In the genomic region with DNA sequence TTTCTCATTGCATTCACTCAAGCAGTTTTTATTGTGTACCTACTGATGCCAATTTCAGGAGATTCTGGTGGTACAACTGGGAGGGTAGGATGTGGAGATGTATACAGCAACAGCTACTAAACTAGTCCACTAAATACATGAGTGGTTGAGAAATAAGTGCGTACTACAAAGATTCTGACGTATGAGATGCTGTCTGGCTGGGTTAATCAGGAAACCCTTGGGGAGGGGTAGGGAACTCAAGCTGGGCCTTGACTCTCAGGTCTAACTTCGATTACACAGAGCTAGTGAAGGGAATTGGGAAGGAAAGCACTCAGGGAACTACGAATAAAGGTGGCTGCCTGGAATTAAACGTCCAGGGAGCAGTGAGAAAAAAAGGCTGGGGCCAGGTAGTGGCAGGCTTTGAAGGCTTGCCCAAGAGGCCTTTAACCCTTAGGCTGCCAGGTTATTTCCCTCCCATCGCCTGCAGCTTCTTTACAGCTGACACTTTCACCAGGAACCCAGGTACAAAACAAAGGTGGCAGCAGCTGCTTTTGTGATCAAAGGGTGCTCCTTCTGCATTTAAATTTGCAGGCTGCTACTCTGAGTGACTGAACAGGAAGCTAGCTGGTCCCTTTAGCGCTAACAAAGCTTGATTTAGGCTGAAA, we compare ENCODE assay signal across 7 cellular contexts. TPM values are rescaled to one million over a fixed set of nuclear protein-coding genes. Genes with fewer than 3 reads are reported as not detected.
A peak's percentile ranks its signal among the peaks of the same experiment; 100 is the strongest.
DNase-seq lines count a peak whose midpoint lies in the region; ATAC-seq, FAIRE-seq and TF ChIP-seq lines count a peak whose summit lies in the region.
"Had no signal": no experiment of that assay in that cellular context is flagged by ENCODE, and none has a peak within 500 bp of the region (broad histone marks: within the 10 kb centered on the region; RNA-seq: fewer than 3 reads in every experiment).

No MANE protein-coding gene starts in this region.

- H4K20me1 ChIP-seq in HepG2 (ENCODE audit: insufficient read depth, low read length): peaks cover 32% of the 10 kb centered on the region
- no peaks in the 10 kb centered on the region for H4K20me1 ChIP-seq in fibroblast of lung (ENCODE audit: control insufficient read depth, extremely low read depth, insufficient read depth, low read length)

- H3K27ac ChIP-seq in HepG2 (ENCODE audit: extremely low read length, insufficient read depth, low read length): no peak overlapping the region
- no peak overlapping the region for H3K27ac ChIP-seq in right lobe of liver
- H3K27ac ChIP-seq in fibroblast of lung (ENCODE audit: insufficient read depth, low read length): no peak overlapping the region
- H3K27ac ChIP-seq in aorta (ENCODE audit: low read depth in 1 of 2, low read length in 2 of 2): peak overlapping the region; percentile 12 to 26

- H3K27me3 ChIP-seq in HepG2 (ENCODE audit: control insufficient read depth in 1 of 2, insufficient read depth in 2 of 2, low read length in 2 of 2): no peaks in the 10 kb centered on the region; a peak in 1 of 5 replicates
- no peaks in the 10 kb centered on the region for H3K27me3 ChIP-seq in right lobe of liver
- H3K27me3 ChIP-seq in fibroblast of lung (ENCODE audit: control insufficient read depth, insufficient read depth, low read length): no peaks in the 10 kb centered on the region
- no peaks in the 10 kb centered on the region for H3K27me3 ChIP-seq in aorta (ENCODE audit: control insufficient read depth in 1 of 2, insufficient read depth in 2 of 2, low read length in 1 of 2)

- TF ChIP-seq POLR2A in HepG2 (IDR thresholded peaks at IDR 0.05; ENCODE audit: insufficient read depth in 1 of 2, low read depth in 2 of 2, low read length in 2 of 2) (no peak), right lobe of liver (IDR thresholded peaks at IDR 0.05) (no peak)

- H3K4me3 ChIP-seq in HepG2 (replicated peaks in 1 of 3; ENCODE audit: insufficient read depth in 1 of 3, low read depth in 2 of 3, low read length in 3 of 3) (no peak overlapping the region; a peak in 1 of 6 replicates), right lobe of liver (no peak overlapping the region), fibroblast of lung (replicated peaks in 1 of 4; ENCODE audit: control extremely low read depth in 1 of 4, insufficient read depth in 1 of 4, low read depth in 3 of 4, low read length in 4 of 4) (no peak overlapping the region), aorta (ENCODE audit: low read length in 2 of 2) (no peak overlapping the region)

- H3K4me2 ChIP-seq in HepG2 (ENCODE audit: low read depth, low read length) (peak overlapping the region; percentile 91), fibroblast of lung (ENCODE audit: extremely low read depth, insufficient read depth, low read length) (peak overlapping the region; percentile 26)

- no peak for ATAC-seq in HepG2
- no peak for ATAC-seq in right lobe of liver
- no peak for ATAC-seq in aorta (ENCODE audit: low FRiP score)
- no peak for ATAC-seq in HG02623 (IDR thresholded peaks at IDR 0.05; ENCODE audit: unreplicated experiment)

- WGBS in HepG2 (ENCODE audit: low lambda C conversion rate): 52% methylated on average over 7 of the region's 7 CpGs
- WGBS in right lobe of liver (ENCODE audit: insufficient coverage, low coverage, low lambda C conversion rate, missing lambda C conversion rate): 51% methylated on average over 6 of the region's 7 CpGs
- 30 to 33% methylated on average over 7 of the region's 7 CpGs for WGBS in aorta, 2 donors

- FAIRE-seq in HepG2 (lab: Jason Lieb, UNC): peak; percentile 21

- H3K4me1 ChIP-seq in HepG2 (ENCODE audit: insufficient read depth, low read length) (peaks cover 41% of the 10 kb centered on the region), right lobe of liver (peaks cover 0 to 15% (median 0%) of the 10 kb centered on the region in 4 donors), fibroblast of lung (ENCODE audit: control insufficient read depth, extremely low read depth, insufficient read depth, low read length) (peaks cover 3% of the 10 kb centered on the region), aorta (ENCODE audit: control insufficient read depth in 1 of 2, insufficient read depth in 2 of 2, low read length in 2 of 2) (peaks cover 0 to 7% of the 10 kb centered on the region in 2 donors)

- CTCF ChIA-PET in HepG2 (lab: Yijun Ruan, JAX; ENCODE audit: low intra/inter-chr PET ratio, low total read pairs): no interaction called here

- no peak for TF ChIP-seq EP300 in HepG2 (IDR thresholded peaks at IDR 0.05; ENCODE audit: low read depth in 2 of 2, low read length in 2 of 2)
- TF ChIP-seq EP300 in HepG2 (CRISPR knock-in tag; IDR thresholded peaks at IDR 0.05; ENCODE audit: borderline replicate concordance): no peak

- no peak for TF ChIP-seq RAD21 in HepG2 (CRISPR knock-in tag; IDR thresholded peaks at IDR 0.05)

- TSS peak; percentile 6 for BruUV-seq in HepG2 (replicated peaks; lab: Mats Ljungman, UMichigan)

- H2AFZ ChIP-seq in HepG2 (ENCODE audit: low read length) (no peak overlapping the region), fibroblast of lung (ENCODE audit: low read length) (no peak overlapping the region)

- intact Hi-C loops in HepG2 (cut with micrococcal nuclease; ENCODE audit: unreplicated experiment): no loop called here
- intact Hi-C loops in right lobe of liver (cut with DNase I): no loop called here
- intact Hi-C loops in aorta (cut with DNase I): loop anchor here in 1 of 2 donors (5.0 to 10.0 kb wide), 2 partner anchors 50 to 158 kb away; a partner anchor contains a TSS

- DNase-seq in HepG2 (ENCODE audit: low spot score) (no peak), right lobe of liver (no peak), fibroblast of lung (ENCODE audit: low read depth in 2 of 2) (peak; percentile 23 to 55), aorta (no peak), NCI-H1930 (lab: John Stamatoyannopoulos, UW) (no peak)
- DNase-seq: stimulated activated CD4-positive, alpha-beta T cell treated with anti-CD3 and anti-CD28 coated beads, Interleukin-15, amount 100 ng/mL, for 24 hours had no signal

- peaks cover 4 to 16% of the 10 kb centered on the region in 2 experiments; a peak in 4 of 5 replicates for H3K36me3 ChIP-seq in HepG2 (replicated peaks in 1 of 2; ENCODE audit: control insufficient read depth in 1 of 2, insufficient read depth in 2 of 2, low read length in 2 of 2)
- H3K36me3 ChIP-seq in right lobe of liver: no peaks in the 10 kb centered on the region
- H3K36me3 ChIP-seq in fibroblast of lung (ENCODE audit: control insufficient read depth, insufficient read depth, low read length): peaks cover 1% of the 10 kb centered on the region
- no peaks in the 10 kb centered on the region for H3K36me3 ChIP-seq in aorta (ENCODE audit: control insufficient read depth in 1 of 2, insufficient read depth in 2 of 2, low read length in 1 of 2)

- no peak for TF ChIP-seq CTCF in HepG2 (CRISPR knock-in tag; IDR thresholded peaks at IDR 0.05)
- no peak for TF ChIP-seq CTCF in right lobe of liver (IDR thresholded peaks at IDR 0.05)
- TF ChIP-seq CTCF in fibroblast of lung (conservative IDR thresholded peaks at IDR 0.05 in 1 of 2, IDR thresholded peaks at IDR 0.05 in 1 of 2; ENCODE audit: low read depth in 1 of 2, low read length in 2 of 2): no peak

- peaks cover 76% of the 10 kb centered on the region for H3K79me2 ChIP-seq in HepG2 (ENCODE audit: insufficient read depth, low read length)
- peaks cover 82% of the 10 kb centered on the region for H3K79me2 ChIP-seq in fibroblast of lung (ENCODE audit: control insufficient read depth, insufficient read depth, low read length)

- POLR2A ChIA-PET in HepG2 (lab: Yijun Ruan, JAX): no interaction called here

- no peaks in the 10 kb centered on the region for H3K9me3 ChIP-seq in HepG2 (ENCODE audit: low read length)
- no peaks in the 10 kb centered on the region for H3K9me3 ChIP-seq in right lobe of liver
- H3K9me3 ChIP-seq in fibroblast of lung (ENCODE audit: control insufficient read depth, insufficient read depth, low read depth, low read length): no peaks in the 10 kb centered on the region
- H3K9me3 ChIP-seq in aorta (ENCODE audit: control insufficient read depth, low read length): no peaks in the 10 kb centered on the region

- H3K9ac ChIP-seq in HepG2 (ENCODE audit: insufficient read depth, low read depth, low read length) (no peak overlapping the region; the same call in 1 of the 2 replicates), fibroblast of lung (ENCODE audit: insufficient read depth, low read length) (no peak overlapping the region)

- in situ Hi-C loops in HepG2 (cut with HindIII; ENCODE audit: extremely low pct_ligation_motif_present, low pct_unique_long_range_greater_than_20kb): no loop called here

RNA-seq across cellular contexts. Expression of a gene that starts 3.2 kb away (rescaled TPM):
- total RNA-seq in HepG2 (2016; rRNA removed; fragmentation: Illumina TruSeq; extraction: Trizol) (76.4 and 95.9 TPM in 2 replicates), right lobe of liver (10 to 100 TPM; 18.7 to 40.7 (median 20.3) TPM), fibroblast of lung (43.7 and 64.7 TPM in 2 replicates), aorta (10 to 100 TPM; 34.3 to 63.8 TPM)
- 27.5 and 31.1 TPM in 2 replicates for total RNA-seq in HepG2 (2016; cell fraction: cytosol; rRNA removed; fragmentation: Illumina TruSeq; extraction: Trizol; ENCODE audit: low read depth)
- total RNA-seq in HepG2 (2016; cell fraction: insoluble cytoplasmic fraction; rRNA removed; fragmentation: Illumina TruSeq; extraction: Trizol): 79.3 and 88.8 TPM in 2 replicates
- 38.8 and 43.6 TPM in 2 replicates for total RNA-seq in HepG2 (2016; cell fraction: membrane; rRNA removed; fragmentation: Illumina TruSeq; extraction: Trizol)
- total RNA-seq in HepG2 (2016; cell fraction: nucleus; rRNA removed; fragmentation: Illumina TruSeq; extraction: Trizol): 62.7 and 83.1 TPM in 2 replicates
- polyA plus RNA-seq in HepG2 (2011; rRNA removed) (106 and 107 TPM in 2 replicates), fibroblast of lung (44.7 and 53.9 TPM in 2 replicates), aorta (10 to 100 TPM; 16.2 to 73.4 TPM)
- polyA plus RNA-seq in HepG2 (2011; cell fraction: cytosol; rRNA removed): 89.6 and 111 TPM in 2 replicates
- polyA plus RNA-seq in HepG2 (2011; cell fraction: nucleus; rRNA removed): 266 and 333 TPM in 2 replicates
- polyA plus RNA-seq in HepG2 (2012): 58.1 and 64.4 TPM in 2 replicates
- polyA plus RNA-seq in HepG2 (2016; cell fraction: cytosol; fragmentation: Illumina TruSeq; extraction: Trizol; ENCODE audit: low read depth): 12.2 and 14.0 TPM in 2 replicates
- 75.8 and 88.6 TPM in 2 replicates for polyA plus RNA-seq in HepG2 (2016; cell fraction: insoluble cytoplasmic fraction; fragmentation: Illumina TruSeq; extraction: Trizol; ENCODE audit: low read depth)
- 26.7 and 29.6 TPM in 2 replicates for polyA plus RNA-seq in HepG2 (2016; cell fraction: membrane; fragmentation: Illumina TruSeq; extraction: Trizol; ENCODE audit: low read depth)
- polyA plus RNA-seq in HepG2 (2016; cell fraction: nucleus; fragmentation: Illumina TruSeq; extraction: Trizol; ENCODE audit: insufficient read depth, low read depth): 128 and 129 TPM in 2 replicates
- polyA minus RNA-seq in HepG2 (2011; rRNA and poly(A)+ RNA removed; ENCODE audit: low replicate concordance): 188 and 392 TPM in 2 replicates
- 76.6 and 90.0 TPM in 2 replicates for polyA minus RNA-seq in HepG2 (2011; cell fraction: cytosol; rRNA and poly(A)+ RNA removed)
- 109 and 123 TPM in 2 replicates for polyA minus RNA-seq in HepG2 (2011; cell fraction: nucleus; rRNA and poly(A)+ RNA removed)
- 49.4 and 55.7 TPM in 2 replicates for polyA plus RNA-seq in fibroblast of lung (2012)
- polyA minus RNA-seq in fibroblast of lung (ENCODE audit: low replicate concordance): 171 and 187 TPM in 2 replicates

RNA-seq across cellular contexts. Expression of a gene that starts 3.7 kb away (rescaled TPM):
- total RNA-seq in HepG2 (2016; rRNA removed; fragmentation: Illumina TruSeq; extraction: Trizol): 5.8 and 7.9 TPM in 2 replicates
- 9.2 and 11.9 TPM in 2 replicates for total RNA-seq in HepG2 (2016; cell fraction: cytosol; rRNA removed; fragmentation: Illumina TruSeq; extraction: Trizol; ENCODE audit: low read depth)
- total RNA-seq in HepG2 (2016; cell fraction: insoluble cytoplasmic fraction; rRNA removed; fragmentation: Illumina TruSeq; extraction: Trizol): 6.4 and 7.1 TPM in 2 replicates
- 14.8 and 18.5 TPM in 2 replicates for total RNA-seq in HepG2 (2016; cell fraction: membrane; rRNA removed; fragmentation: Illumina TruSeq; extraction: Trizol)
- 2.4 and 3.1 TPM in 2 replicates for total RNA-seq in HepG2 (2016; cell fraction: nucleus; rRNA removed; fragmentation: Illumina TruSeq; extraction: Trizol)
- 10.0 and 11.4 TPM in 2 replicates for polyA plus RNA-seq in HepG2 (2011; rRNA removed)
- 9.4 and 14.7 TPM in 2 replicates for polyA plus RNA-seq in HepG2 (2011; cell fraction: cytosol; rRNA removed)
- polyA plus RNA-seq in HepG2 (2011; cell fraction: nucleus; rRNA removed): 8.0 and 8.7 TPM in 2 replicates
- 3.0 and 5.7 TPM in 2 replicates for polyA plus RNA-seq in HepG2 (2012)
- 15.7 and 20.7 TPM in 2 replicates for polyA plus RNA-seq in HepG2 (2016; cell fraction: cytosol; fragmentation: Illumina TruSeq; extraction: Trizol; ENCODE audit: low read depth)
- 7.6 and 9.1 TPM in 2 replicates for polyA plus RNA-seq in HepG2 (2016; cell fraction: insoluble cytoplasmic fraction; fragmentation: Illumina TruSeq; extraction: Trizol; ENCODE audit: low read depth)
- polyA plus RNA-seq in HepG2 (2016; cell fraction: membrane; fragmentation: Illumina TruSeq; extraction: Trizol; ENCODE audit: low read depth): 18.5 and 20.4 TPM in 2 replicates
- polyA plus RNA-seq in HepG2 (2016; cell fraction: nucleus; fragmentation: Illumina TruSeq; extraction: Trizol; ENCODE audit: insufficient read depth, low read depth): 7.0 and 8.0 TPM in 2 replicates
- 3.1 and 12.1 TPM in 2 replicates for polyA minus RNA-seq in HepG2 (2011; rRNA and poly(A)+ RNA removed; ENCODE audit: low replicate concordance)
- 5.4 and 6.2 TPM in 2 replicates for polyA minus RNA-seq in HepG2 (2011; cell fraction: cytosol; rRNA and poly(A)+ RNA removed)
- 1.4 and 1.5 TPM in 2 replicates for polyA minus RNA-seq in HepG2 (2011; cell fraction: nucleus; rRNA and poly(A)+ RNA removed)
- total RNA-seq in right lobe of liver: 1 to 10 TPM; 5.4 to 8.8 (median 7.0) TPM
- 20.3 and 22.0 TPM in 2 replicates for total RNA-seq in fibroblast of lung
- 10.7 and 15.0 TPM in 2 replicates for polyA plus RNA-seq in fibroblast of lung
- 16.4 and 28.3 TPM in 2 replicates for polyA plus RNA-seq in fibroblast of lung (2012)
- polyA minus RNA-seq in fibroblast of lung (ENCODE audit: low replicate concordance): 7.2 and 12.7 TPM in 2 replicates
- 10 to 100 TPM; 15.1 to 15.8 TPM for total RNA-seq in aorta
- 10 to 100 TPM; 10.1 to 18.9 TPM for polyA plus RNA-seq in aorta

RNA-seq across cellular contexts. Expression of a gene that starts 49.0 kb away (rescaled TPM):
- 30.2 and 41.8 TPM in 2 replicates for total RNA-seq in HepG2 (2016; rRNA removed; fragmentation: Illumina TruSeq; extraction: Trizol)
- total RNA-seq in HepG2 (2016; cell fraction: cytosol; rRNA removed; fragmentation: Illumina TruSeq; extraction: Trizol; ENCODE audit: low read depth): 84.0 and 92.7 TPM in 2 replicates
- 25.9 and 43.5 TPM in 2 replicates for total RNA-seq in HepG2 (2016; cell fraction: insoluble cytoplasmic fraction; rRNA removed; fragmentation: Illumina TruSeq; extraction: Trizol)
- total RNA-seq in HepG2 (2016; cell fraction: membrane; rRNA removed; fragmentation: Illumina TruSeq; extraction: Trizol): 104 and 115 TPM in 2 replicates
- total RNA-seq in HepG2 (2016; cell fraction: nucleus; rRNA removed; fragmentation: Illumina TruSeq; extraction: Trizol): 30.7 and 33.0 TPM in 2 replicates
- 40.8 and 49.4 TPM in 2 replicates for polyA plus RNA-seq in HepG2 (2011; rRNA removed)
- polyA plus RNA-seq in HepG2 (2011; cell fraction: cytosol; rRNA removed): 50.8 and 52.5 TPM in 2 replicates
- polyA plus RNA-seq in HepG2 (2011; cell fraction: nucleus; rRNA removed): 59.0 and 60.8 TPM in 2 replicates
- polyA plus RNA-seq in HepG2 (2012): 15.7 and 18.2 TPM in 2 replicates
- polyA plus RNA-seq in HepG2 (2016; cell fraction: cytosol; fragmentation: Illumina TruSeq; extraction: Trizol; ENCODE audit: low read depth): 102 and 121 TPM in 2 replicates
- 34.1 and 41.4 TPM in 2 replicates for polyA plus RNA-seq in HepG2 (2016; cell fraction: insoluble cytoplasmic fraction; fragmentation: Illumina TruSeq; extraction: Trizol; ENCODE audit: low read depth)
- polyA plus RNA-seq in HepG2 (2016; cell fraction: membrane; fragmentation: Illumina TruSeq; extraction: Trizol; ENCODE audit: low read depth): 122 and 132 TPM in 2 replicates
- 55.7 and 56.8 TPM in 2 replicates for polyA plus RNA-seq in HepG2 (2016; cell fraction: nucleus; fragmentation: Illumina TruSeq; extraction: Trizol; ENCODE audit: insufficient read depth, low read depth)
- polyA minus RNA-seq in HepG2 (2011; rRNA and poly(A)+ RNA removed; ENCODE audit: low replicate concordance): 142 and 286 TPM in 2 replicates
- polyA minus RNA-seq in HepG2 (2011; cell fraction: cytosol; rRNA and poly(A)+ RNA removed): 20.4 TPM in 2 replicates
- 33.9 and 35.7 TPM in 2 replicates for polyA minus RNA-seq in HepG2 (2011; cell fraction: nucleus; rRNA and poly(A)+ RNA removed)
- total RNA-seq in right lobe of liver: 10 to 100 TPM; 15.8 to 27.0 (median 22.8) TPM
- total RNA-seq in fibroblast of lung: 33.4 and 39.3 TPM in 2 replicates
- 60.2 and 69.6 TPM in 2 replicates for polyA plus RNA-seq in fibroblast of lung
- 41.3 and 48.9 TPM in 2 replicates for polyA plus RNA-seq in fibroblast of lung (2012)
- 166 and 196 TPM in 2 replicates for polyA minus RNA-seq in fibroblast of lung (ENCODE audit: low replicate concordance)
- total RNA-seq in aorta: 10 to 100 TPM; 29.6 to 35.6 TPM
- 10 to 100 TPM; 17.8 to 27.8 TPM for polyA plus RNA-seq in aorta

RNA-seq across cellular contexts. Expression of a gene that starts 49.2 kb away (rescaled TPM):
- 39.9 and 47.6 TPM in 2 replicates for total RNA-seq in HepG2 (2016; rRNA removed; fragmentation: Illumina TruSeq; extraction: Trizol)
- total RNA-seq in HepG2 (2016; cell fraction: cytosol; rRNA removed; fragmentation: Illumina TruSeq; extraction: Trizol; ENCODE audit: low read depth): 23.7 and 27.6 TPM in 2 replicates
- total RNA-seq in HepG2 (2016; cell fraction: insoluble cytoplasmic fraction; rRNA removed; fragmentation: Illumina TruSeq; extraction: Trizol): 37.7 and 48.0 TPM in 2 replicates
- total RNA-seq in HepG2 (2016; cell fraction: membrane; rRNA removed; fragmentation: Illumina TruSeq; extraction: Trizol): 24.0 and 25.8 TPM in 2 replicates
- total RNA-seq in HepG2 (2016; cell fraction: nucleus; rRNA removed; fragmentation: Illumina TruSeq; extraction: Trizol): 16.9 and 23.2 TPM in 2 replicates
- polyA plus RNA-seq in HepG2 (2011; rRNA removed): 36.3 and 38.0 TPM in 2 replicates
- 37.5 and 37.9 TPM in 2 replicates for polyA plus RNA-seq in HepG2 (2011; cell fraction: cytosol; rRNA removed)
- 14.0 and 17.7 TPM in 2 replicates for polyA plus RNA-seq in HepG2 (2011; cell fraction: nucleus; rRNA removed)
- polyA plus RNA-seq in HepG2 (2012): 31.8 and 32.0 TPM in 2 replicates
- polyA plus RNA-seq in HepG2 (2016; cell fraction: cytosol; fragmentation: Illumina TruSeq; extraction: Trizol; ENCODE audit: low read depth): 21.2 and 21.7 TPM in 2 replicates
- polyA plus RNA-seq in HepG2 (2016; cell fraction: insoluble cytoplasmic fraction; fragmentation: Illumina TruSeq; extraction: Trizol; ENCODE audit: low read depth): 59.8 and 61.6 TPM in 2 replicates
- polyA plus RNA-seq in HepG2 (2016; cell fraction: membrane; fragmentation: Illumina TruSeq; extraction: Trizol; ENCODE audit: low read depth): 21.5 and 23.2 TPM in 2 replicates
- 37.6 TPM in 2 replicates for polyA plus RNA-seq in HepG2 (2016; cell fraction: nucleus; fragmentation: Illumina TruSeq; extraction: Trizol; ENCODE audit: insufficient read depth, low read depth)
- polyA minus RNA-seq in HepG2 (2011; rRNA and poly(A)+ RNA removed; ENCODE audit: low replicate concordance): 34.4 and 67.4 TPM in 2 replicates
- 7.6 and 7.7 TPM in 2 replicates for polyA minus RNA-seq in HepG2 (2011; cell fraction: cytosol; rRNA and poly(A)+ RNA removed)
- 10.6 and 14.4 TPM in 2 replicates for polyA minus RNA-seq in HepG2 (2011; cell fraction: nucleus; rRNA and poly(A)+ RNA removed)
- 10 to 100 TPM in 5 of 6 experiments, 1 to 10 TPM in 1; 9.2 to 19.1 (median 11.8) TPM for total RNA-seq in right lobe of liver
- total RNA-seq in fibroblast of lung: 32.7 and 33.1 TPM in 2 replicates
- 39.5 and 45.4 TPM in 2 replicates for polyA plus RNA-seq in fibroblast of lung
- polyA plus RNA-seq in fibroblast of lung (2012): 39.9 and 45.4 TPM in 2 replicates
- 11.7 and 34.6 TPM in 2 replicates for polyA minus RNA-seq in fibroblast of lung (ENCODE audit: low replicate concordance)
- total RNA-seq in aorta: 10 to 100 TPM; 25.6 to 27.2 TPM
- 10 to 100 TPM; 39.4 to 41.9 TPM for polyA plus RNA-seq in aorta

Comparison
In these comparisons a context has a peak if more than half of its experiments do, and no peak if none do; other contexts are left out.
1. DNase-seq: peak in fibroblast of lung (2 of 2); none in HepG2 (single experiment), right lobe of liver (0 of 3), aorta (0 of 2) and NCI-H1930 (0 of 2).
2. H3K27ac ChIP-seq: peak in aorta (2 of 2); none in HepG2 (single experiment), right lobe of liver (0 of 3) and fibroblast of lung (single experiment).